ENCODE assay signal across 8 cellular contexts in genomic region chr3:81666502-81667121, GRCh38.
DNase-seq lines count a peak whose midpoint lies in the region; TF ChIP-seq lines count a peak whose summit lies in the region.

No MANE protein-coding gene starts in this region.

- DNase-seq in NCI-H1092 treated with DMSO at 0.1 percent for 48 hours (lab: John Stamatoyannopoulos, UW) (peak; percentile 3), NCI-H1092 (lab: John Stamatoyannopoulos, UW) (no peak), dorsolateral prefrontal cortex (no peak), pons (ENCODE audit: low spot score) (peak; percentile 45), iPS-NIHi11 (ENCODE audit: low spot score) (no peak), NOMO-1 treated with DMSO at 0.1 percent for 48 hours (lab: John Stamatoyannopoulos, UW; ENCODE audit: unreplicated experiment) (no peak), DMS79 treated with DMSO at 0.1 percent for 48 hours (lab: John Stamatoyannopoulos, UW) (no peak)

- no peaks in the 10 kb centered on the region for H3K27me3 ChIP-seq in dorsolateral prefrontal cortex

- intact Hi-C loops in dorsolateral prefrontal cortex (cut with DNase I), result no loop called here

- H3K4me3 ChIP-seq in dorsolateral prefrontal cortex, result no peak overlapping the region

- H3K27ac ChIP-seq in dorsolateral prefrontal cortex, result no peak overlapping the region

- TF ChIP-seq CTCF in LNCAP (IDR thresholded peaks at IDR 0.05), result peak; percentile 88
- peak; percentile 52 to 82 (median 70) for TF ChIP-seq CTCF in dorsolateral prefrontal cortex (IDR thresholded peaks at IDR 0.05 in 54 of 56, conservative IDR thresholded peaks at IDR 0.05 in 2 of 56; ENCODE audit: low read depth in 1 of 56, partially characterized antibody in 56 of 56)

Comparison
In these comparisons a context has a peak if more than half of its experiments do, and no peak if none do; other contexts are left out.
1. DNase-seq: peak in NCI-H1092 treated with DMSO at 0.1 percent for 48 hours (single experiment) and pons (single experiment); none in NCI-H1092 (single experiment), dorsolateral prefrontal cortex (0 of 10), iPS-NIHi11 (single experiment), NOMO-1 treated with DMSO at 0.1 percent for 48 hours (single experiment) and DMS79 treated with DMSO at 0.1 percent for 48 hours (single experiment).